Comparison of ENCODE assay signal across 10 cellular contexts in genomic region chr1:172588296-172589291, GRCh38. TPM values are rescaled to one million over a fixed set of nuclear protein-coding genes. Genes with fewer than 3 reads are reported as not detected.
DNase-seq lines count a peak whose midpoint lies in the region; ATAC-seq and FAIRE-seq lines count a peak whose summit lies in the region.
"Had no signal": no experiment of that assay in that cellular context is flagged by ENCODE, and none has a peak within 500 bp of the region (broad histone marks: within the 10 kb centered on the region; RNA-seq: fewer than 3 reads in every experiment).

No MANE protein-coding gene starts in this region.

- H3K4me3 Mint-ChIP-seq in activated CD4-positive, alpha-beta T cell treated with anti-CD3 and anti-CD28 coated beads for 36 hours = no peak overlapping the region
- no peak overlapping the region for H3K4me3 Mint-ChIP-seq in dendritic cell treated with granulocyte-macrophage colony-stimulating factor and Interleukin-4, amounts not matched to agents 40 ng/mL and 50 ng/mL, for 4 days
- H3K4me3 Mint-ChIP-seq: B cell had no signal

- H3K27me3 Mint-ChIP-seq in activated CD4-positive, alpha-beta T cell treated with anti-CD3 and anti-CD28 coated beads for 36 hours = no peaks in the 10 kb centered on the region
- H3K27me3 Mint-ChIP-seq in dendritic cell treated with granulocyte-macrophage colony-stimulating factor and Interleukin-4, amounts not matched to agents 40 ng/mL and 50 ng/mL, for 4 days = no peaks in the 10 kb centered on the region
- H3K27me3 Mint-ChIP-seq: B cell had no signal

- intact Hi-C loops in activated CD4-positive, alpha-beta T cell treated with anti-CD3 and anti-CD28 coated beads for 36 hours (cut with DNase I, micrococcal nuclease) = loop anchor here (1.0 to 5.0 kb wide), 8 partner anchors 50 to 250 kb away; partner anchors contain the start of gene SUCO (in 2 of the 2)
- intact Hi-C loops in dendritic cell treated with granulocyte-macrophage colony-stimulating factor and Interleukin-4, amounts not matched to agents 40 ng/mL and 50 ng/mL, for 4 days (cut with micrococcal nuclease) = no loop called here

- FAIRE-seq in RCC 7860 (lab: Jason Lieb, UNC) = peak; percentile 85

- H3K36me3 Mint-ChIP-seq in activated CD4-positive, alpha-beta T cell treated with anti-CD3 and anti-CD28 coated beads for 36 hours (ENCODE audit: low read depth) = peaks cover 55% of the 10 kb centered on the region
- peaks cover 47% of the 10 kb centered on the region for H3K36me3 Mint-ChIP-seq in dendritic cell treated with granulocyte-macrophage colony-stimulating factor and Interleukin-4, amounts not matched to agents 40 ng/mL and 50 ng/mL, for 4 days (ENCODE audit: low read depth)

- CTCF ChIA-PET in activated CD4-positive, alpha-beta T cell treated with anti-CD3 and anti-CD28 coated beads for 36 hours (lab: Charles Lee) = interaction anchor here (1.4 to 2.4 kb wide), 4 partner anchors 21 to 306 kb away, joined by 3 to 9 read pairs (median 4); no protein-coding TSS in a partner anchor

- peak overlapping the region; percentile 28 for H3K27ac Mint-ChIP-seq in activated CD4-positive, alpha-beta T cell treated with anti-CD3 and anti-CD28 coated beads for 36 hours
- peak overlapping the region; percentile 56 for H3K27ac Mint-ChIP-seq in dendritic cell treated with granulocyte-macrophage colony-stimulating factor and Interleukin-4, amounts not matched to agents 40 ng/mL and 50 ng/mL, for 4 days
- H3K27ac Mint-ChIP-seq: B cell had no signal

- ATAC-seq in activated CD4-positive, alpha-beta T cell treated with anti-CD3 and anti-CD28 coated beads for 36 hours = peak; percentile 95
- ATAC-seq in GM21528 (IDR thresholded peaks at IDR 0.05; ENCODE audit: low FRiP score, unreplicated experiment) = no peak

- H3K9me3 Mint-ChIP-seq in activated CD4-positive, alpha-beta T cell treated with anti-CD3 and anti-CD28 coated beads for 36 hours (ENCODE audit: low read depth) = no peaks in the 10 kb centered on the region
- no peaks in the 10 kb centered on the region for H3K9me3 Mint-ChIP-seq in dendritic cell treated with granulocyte-macrophage colony-stimulating factor and Interleukin-4, amounts not matched to agents 40 ng/mL and 50 ng/mL, for 4 days

- POLR2A ChIA-PET in activated CD4-positive, alpha-beta T cell treated with anti-CD3 and anti-CD28 coated beads for 36 hours (lab: Charles Lee) = interaction anchor here (0.6 kb wide), 1 partner anchor 9 kb away, joined by 3 read pairs; no protein-coding TSS in a partner anchor

- DNase-seq in activated CD4-positive, alpha-beta T cell treated with anti-CD3 and anti-CD28 coated beads for 36 hours = peak; percentile 48
- DNase-seq in activated CD4-positive, alpha-beta T cell treated with anti-CD3 and anti-CD28 coated beads for 1 hour = no peak
- DNase-seq in RCC 7860 (ENCODE audit: low spot score) (peak; percentile 73), smooth muscle cell of the brain vasculature (ENCODE audit: low read depth, low spot score) (peak; percentile 46), SK-N-DZ (ENCODE audit: low spot score) (no peak), 8988T (no peak)
- DNase-seq: heart left ventricle had no signal

- H3K4me1 Mint-ChIP-seq in activated CD4-positive, alpha-beta T cell treated with anti-CD3 and anti-CD28 coated beads for 36 hours = peaks cover 25% of the 10 kb centered on the region
- H3K4me1 Mint-ChIP-seq in dendritic cell treated with granulocyte-macrophage colony-stimulating factor and Interleukin-4, amounts not matched to agents 40 ng/mL and 50 ng/mL, for 4 days (ENCODE audit: low read depth) = peaks cover 32% of the 10 kb centered on the region

RNA-seq across cellular contexts. Expression of gene SUCO, which starts 55.6 kb away (rescaled TPM):
- total RNA-seq in activated CD4-positive, alpha-beta T cell treated with anti-CD3 and anti-CD28 coated beads for 36 hours = 10 to 100 TPM; 22.1 to 23.8 TPM
- 16.4 and 19.2 TPM in 2 replicates for polyA plus RNA-seq in SK-N-DZ (2014; cell fraction: cytosol; rRNA removed)
- 20.2 and 27.6 TPM in 2 replicates for polyA plus RNA-seq in SK-N-DZ (2014; cell fraction: nucleus; rRNA removed)

Comparison
In these comparisons a context has a peak if more than half of its experiments do, and no peak if none do; other contexts are left out.
1. DNase-seq: peak in activated CD4-positive, alpha-beta T cell treated with anti-CD3 and anti-CD28 coated beads for 36 hours (single experiment), RCC 7860 (single experiment) and smooth muscle cell of the brain vasculature (single experiment); none in activated CD4-positive, alpha-beta T cell treated with anti-CD3 and anti-CD28 coated beads for 1 hour (single experiment), SK-N-DZ (single experiment) and 8988T (single experiment).